In genomic region chr19:52687658-52688057, GRCh38 we compare ENCODE assay signal across 22 cellular contexts.
"Had no signal": no experiment of that assay in that cellular context is flagged by ENCODE, and none has a peak within 500 bp of the region (broad histone marks: within the 10 kb centered on the region; RNA-seq: fewer than 3 reads in every experiment).

No MANE protein-coding gene starts in this region.

- H3K36me3 Mint-ChIP-seq: WTC11 had no signal

- H3K27me3 Mint-ChIP-seq: activated CD4-positive, alpha-beta T cell treated with anti-CD3 and anti-CD28 coated beads, Interleukin-2, amount 10 ng/mL, durations not matched to agents 24 days and 14 days; activated CD8-positive, alpha-beta memory T cell treated with anti-CD3 and anti-CD28 coated beads, Interleukin-2, amount 10 ng/mL, durations not matched to agents 7 days and 5 days; activated naive CD4-positive, alpha-beta T cell treated with anti-CD3 and anti-CD28 coated beads, Interleukin-2, amount 50 U/mL, for 24 hours; activated T-cell treated with anti-CD3 and anti-CD28 coated beads, Interleukin-2, amount 50 U/mL, for 24 hours; central memory CD8-positive, alpha-beta T cell had no signal

- H3K9me3 Mint-ChIP-seq: activated naive CD4-positive, alpha-beta T cell treated with anti-CD3 and anti-CD28 coated beads, Interleukin-2, amount 50 U/mL, for 24 hours; activated T-cell treated with anti-CD3 and anti-CD28 coated beads, Interleukin-2, amount 50 U/mL, for 24 hours; central memory CD8-positive, alpha-beta T cell; WTC11 had no signal

- DNase-seq: activated CD4-positive, alpha-beta T cell treated with anti-CD3 and anti-CD28 coated beads for 1 hour; activated CD4-positive, alpha-beta T cell treated with anti-CD3 and anti-CD28 coated beads, Interleukin-2, amount 10 ng/mL, durations not matched to agents 24 days and 14 days; activated CD4-positive, alpha-beta T cell treated with anti-CD3 and anti-CD28 coated beads, Interleukin-2, amount 50 U/mL, for 48 hours; activated CD8-positive, alpha-beta memory T cell treated with anti-CD3 and anti-CD28 coated beads, Interleukin-2, amount 10 ng/mL, durations not matched to agents 7 days and 5 days; activated effector memory CD4-positive, alpha-beta T cell treated with Interleukin-2 at 50 U/mL for 16 hours; activated naive CD4-positive, alpha-beta T cell; activated T-cell treated with anti-CD3 and anti-CD28 coated beads, Interleukin-2, amount 50 U/mL, for 24 hours; amniotic stem cell; NCI-H1092; NCI-H1417; NCI-H1930; NCI-H2171; NCI-H226; NCI-H526; SHP77 had no signal

- FAIRE-seq: astrocyte had no signal

- H3K4me3 ChIP-seq: SJSA1 had no signal

- H3K27me3 ChIP-seq: SJSA1 had no signal

- H3K27ac Mint-ChIP-seq: activated CD4-positive, alpha-beta T cell treated with anti-CD3 and anti-CD28 coated beads, Interleukin-2, amount 10 ng/mL, durations not matched to agents 24 days and 14 days; activated CD8-positive, alpha-beta memory T cell treated with anti-CD3 and anti-CD28 coated beads, Interleukin-2, amount 10 ng/mL, durations not matched to agents 7 days and 5 days; activated naive CD4-positive, alpha-beta T cell treated with anti-CD3 and anti-CD28 coated beads, Interleukin-2, amount 50 U/mL, for 24 hours; activated T-cell treated with anti-CD3 and anti-CD28 coated beads, Interleukin-2, amount 50 U/mL, for 24 hours; activated T-helper 1 cell treated with anti-CD3 and anti-CD28 coated beads, Interleukin-12 subunit alpha, Interleukin-12 subunit beta, Interleukin-2, Interleukin-4 antibody, amounts not matched to agents 30 ng/mL and 10 ng/mL and 1 ng/mL, durations not matched to agents 14 hours and 24 hours and 36 hours; WTC11 had no signal

- H3K27ac ChIP-seq: SJSA1 had no signal

- ATAC-seq: activated CD8-positive, alpha-beta memory T cell treated with anti-CD3 and anti-CD28 coated beads, Interleukin-2, amount 10 ng/mL, durations not matched to agents 7 days and 5 days; SK-N-SH treated with all-trans-retinoic acid at 6 μM for 48 hours; WTC11 had no signal

- H3K4me3 Mint-ChIP-seq: activated naive CD4-positive, alpha-beta T cell treated with anti-CD3 and anti-CD28 coated beads, Interleukin-2, amount 50 U/mL, for 24 hours; activated T-cell treated with anti-CD3 and anti-CD28 coated beads, Interleukin-2, amount 50 U/mL, for 24 hours; central memory CD8-positive, alpha-beta T cell; WTC11 had no signal
